ENCODE assay signal across 8 cellular contexts in genomic region chr19:47095707-47096704, GRCh38. TPM values are rescaled to one million over a fixed set of nuclear protein-coding genes. Genes with fewer than 3 reads are reported as not detected.
DNase-seq lines count a peak whose midpoint lies in the region; ATAC-seq, FAIRE-seq and TF ChIP-seq lines count a peak whose summit lies in the region.

No MANE protein-coding gene starts in this region.

- peak; percentile 64 for FAIRE-seq in bronchial epithelial cell (lab: Jason Lieb, UNC)

- H3K4me3 ChIP-seq in A673 (ENCODE audit: low read depth, low read length, poor library complexity, severe bottlenecking) (no peak overlapping the region), bronchial epithelial cell (ENCODE audit: low read depth, low read length) (no peak overlapping the region), mucosa of rectum (ENCODE audit: low read length in 2 of 2) (peak overlapping the region; percentile 27 to 52)

- no TSS peak for BruUV-seq in A673 (replicated peaks; lab: Mats Ljungman, UMichigan)

- H3K27ac ChIP-seq in A673 (ENCODE audit: low read depth, low read length, poor library complexity, severe bottlenecking) (peak overlapping the region; percentile 37), mucosa of rectum (ENCODE audit: low read depth in 2 of 2, low read length in 2 of 2) (peak overlapping the region; percentile 98 to 99)

- H3K4me1 ChIP-seq in A673 (ENCODE audit: insufficient read depth, low read length, poor library complexity, severe bottlenecking) (peaks cover 17% of the 10 kb centered on the region), mucosa of rectum (ENCODE audit: control insufficient read depth in 2 of 2, insufficient read depth in 2 of 2, low read length in 2 of 2) (peaks cover 52 to 57% of the 10 kb centered on the region in 2 donors)

- POLR2A ChIA-PET in A673 (lab: Charles Lee; ENCODE audit: low non-redundant PET) = no interaction called here

- H3K9ac ChIP-seq in mucosa of rectum (ENCODE audit: low read depth in 1 of 2, low read length in 2 of 2) = peak overlapping the region; percentile 83 to 87

- CTCF ChIA-PET in A673 (lab: Charles Lee) = no interaction called here

- no peak for TF ChIP-seq CTCF in A673 (conservative IDR thresholded peaks at IDR 0.05; ENCODE audit: low read depth, low read length)
- no peak for TF ChIP-seq CTCF in bronchial epithelial cell (IDR thresholded peaks at IDR 0.05; ENCODE audit: insufficient read depth, low read length, severe bottlenecking)

- H3K27me3 ChIP-seq in A673 (replicated peaks; ENCODE audit: insufficient read depth, low read depth, low read length, poor library complexity) (no peaks in the 10 kb centered on the region), bronchial epithelial cell (ENCODE audit: control insufficient read depth, insufficient read depth, low read length) (no peaks in the 10 kb centered on the region), mucosa of rectum (ENCODE audit: control insufficient read depth in 2 of 2, insufficient read depth in 2 of 2, low read length in 2 of 2) (no peaks in the 10 kb centered on the region)

- DNase-seq in A673 (ENCODE audit: low spot score) (no peak), NCI-H2107 (lab: John Stamatoyannopoulos, UW) (peak; percentile 45), bronchial epithelial cell (ENCODE audit: low read depth) (peak; percentile 89), NCI-H1105 (lab: John Stamatoyannopoulos, UW) (no peak), SHP77 treated with DMSO at 0.1 percent for 48 hours (lab: John Stamatoyannopoulos, UW) (no peak)

- intact Hi-C loops in A673 (cut with micrococcal nuclease; ENCODE audit: unreplicated experiment) = no loop called here

- ATAC-seq in GM21526 (IDR thresholded peaks at IDR 0.05; ENCODE audit: low FRiP score, unreplicated experiment) (no peak), GM18858 (IDR thresholded peaks at IDR 0.05; ENCODE audit: unreplicated experiment) (no peak)

- H3K36me3 ChIP-seq in A673 (ENCODE audit: insufficient read depth, low read length, poor library complexity, severe bottlenecking) (peaks cover 29% of the 10 kb centered on the region), bronchial epithelial cell (ENCODE audit: control insufficient read depth, insufficient read depth, low read length) (peaks cover 14% of the 10 kb centered on the region), mucosa of rectum (ENCODE audit: control insufficient read depth in 2 of 2, insufficient read depth in 2 of 2, low read length in 2 of 2) (peaks cover 16 to 24% of the 10 kb centered on the region in 2 donors)

- H3K9me3 ChIP-seq in A673 (ENCODE audit: low read depth, low read length, poor library complexity, severe bottlenecking) (no peaks in the 10 kb centered on the region), mucosa of rectum (ENCODE audit: control insufficient read depth in 2 of 2, low read length in 2 of 2) (no peaks in the 10 kb centered on the region)

RNA-seq across cellular contexts. Expression of gene ZC3H4, which starts 17.6 kb away (rescaled TPM):
- total RNA-seq in A673 (2021) = 94.4 and 94.8 TPM in 2 replicates
- total RNA-seq in bronchial epithelial cell = 2.6 and 7.0 TPM in 2 replicates

RNA-seq across cellular contexts. Expression of gene SAE1, which starts 34.6 kb away (rescaled TPM):
- total RNA-seq in A673 (2021) = 302 and 314 TPM in 2 replicates
- total RNA-seq in bronchial epithelial cell = 90.6 and 108 TPM in 2 replicates

RNA-seq across cellular contexts. Expression of gene TMEM160, which starts 47.6 kb away (rescaled TPM):
- total RNA-seq in A673 (2021) (30.1 and 41.8 TPM in 2 replicates), bronchial epithelial cell (20.5 and 23.9 TPM in 2 replicates)

Comparison
In these comparisons a context has a peak if more than half of its experiments do, and no peak if none do; other contexts are left out.
1. DNase-seq: peak in NCI-H2107 (single experiment) and bronchial epithelial cell (single experiment); none in A673 (single experiment), NCI-H1105 (single experiment) and SHP77 treated with DMSO at 0.1 percent for 48 hours (single experiment).
2. H3K4me3 ChIP-seq: peak in mucosa of rectum (2 of 2); none in A673 (single experiment) and bronchial epithelial cell (single experiment).
3. RNA of gene ZC3H4, which starts 17.6 kb away (total RNA-seq): 94.4 to 94.8 TPM in A673; 2.6 to 7.0 TPM in bronchial epithelial cell; every median in the first group is over 10 times any median in the second.